In the genomic region with DNA sequence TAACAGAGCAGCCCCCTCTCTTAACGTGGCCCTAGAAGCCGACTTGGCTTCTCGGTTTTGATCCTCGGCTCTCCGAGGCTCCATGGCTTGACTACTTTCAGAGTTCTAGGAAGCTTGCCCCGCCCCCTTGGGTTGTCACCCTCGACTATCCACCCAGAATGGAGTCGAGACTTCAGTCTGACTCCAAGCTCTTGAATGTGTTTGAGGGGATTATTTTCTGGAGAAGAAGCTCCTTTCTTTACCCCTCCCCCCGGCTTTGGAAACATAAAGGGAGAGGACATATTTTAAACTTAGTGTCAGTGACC, we compare ENCODE assay signal across 1 cellular context.
TF ChIP-seq lines count a peak whose summit lies in the region.

No MANE protein-coding gene starts in this region.

TF ChIP-seq in HCT116, 20 proteins besides CTCF, POLR2A, EP300 and RAD21:
- TF ChIP-seq, protein P1, sequence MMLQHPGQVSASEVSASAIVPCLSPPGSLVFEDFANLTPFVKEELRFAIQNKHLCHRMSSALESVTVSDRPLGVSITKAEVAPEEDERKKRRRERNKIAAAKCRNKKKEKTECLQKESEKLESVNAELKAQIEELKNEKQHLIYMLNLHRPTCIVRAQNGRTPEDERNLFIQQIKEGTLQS (IDR thresholded peaks at IDR 0.05) = no peak
- TF ChIP-seq SRF (IDR thresholded peaks at IDR 0.05; ENCODE audit: low read depth) (no peak), EZH2 (IDR thresholded peaks at IDR 0.05) (no peak), JUND (IDR thresholded peaks at IDR 0.05) (no peak)
- TF ChIP-seq, protein P2, sequence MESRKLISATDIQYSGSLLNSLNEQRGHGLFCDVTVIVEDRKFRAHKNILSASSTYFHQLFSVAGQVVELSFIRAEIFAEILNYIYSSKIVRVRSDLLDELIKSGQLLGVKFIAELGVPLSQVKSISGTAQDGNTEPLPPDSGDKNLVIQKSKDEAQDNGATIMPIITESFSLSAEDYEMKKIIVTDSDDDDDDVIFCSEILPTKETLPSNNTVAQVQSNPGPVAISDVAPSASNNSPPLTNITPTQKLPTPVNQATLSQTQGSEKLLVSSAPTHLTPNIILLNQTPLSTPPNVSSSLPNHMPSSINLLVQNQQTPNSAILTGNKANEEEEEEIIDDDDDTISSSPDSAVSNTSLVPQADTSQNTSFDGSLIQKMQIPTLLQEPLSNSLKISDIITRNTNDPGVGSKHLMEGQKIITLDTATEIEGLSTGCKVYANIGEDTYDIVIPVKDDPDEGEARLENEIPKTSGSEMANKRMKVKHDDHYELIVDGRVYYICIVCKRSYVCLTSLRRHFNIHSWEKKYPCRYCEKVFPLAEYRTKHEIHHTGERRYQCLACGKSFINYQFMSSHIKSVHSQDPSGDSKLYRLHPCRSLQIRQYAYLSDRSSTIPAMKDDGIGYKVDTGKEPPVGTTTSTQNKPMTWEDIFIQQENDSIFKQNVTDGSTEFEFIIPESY (IDR thresholded peaks at IDR 0.05; ENCODE audit: extremely low read depth, insufficient replicate concordance, low read length) = no peak
TF ChIP-seq in HCT116: peak in this region for 0.
